ENCODE assay signal across 8 cellular contexts in the genomic region with DNA sequence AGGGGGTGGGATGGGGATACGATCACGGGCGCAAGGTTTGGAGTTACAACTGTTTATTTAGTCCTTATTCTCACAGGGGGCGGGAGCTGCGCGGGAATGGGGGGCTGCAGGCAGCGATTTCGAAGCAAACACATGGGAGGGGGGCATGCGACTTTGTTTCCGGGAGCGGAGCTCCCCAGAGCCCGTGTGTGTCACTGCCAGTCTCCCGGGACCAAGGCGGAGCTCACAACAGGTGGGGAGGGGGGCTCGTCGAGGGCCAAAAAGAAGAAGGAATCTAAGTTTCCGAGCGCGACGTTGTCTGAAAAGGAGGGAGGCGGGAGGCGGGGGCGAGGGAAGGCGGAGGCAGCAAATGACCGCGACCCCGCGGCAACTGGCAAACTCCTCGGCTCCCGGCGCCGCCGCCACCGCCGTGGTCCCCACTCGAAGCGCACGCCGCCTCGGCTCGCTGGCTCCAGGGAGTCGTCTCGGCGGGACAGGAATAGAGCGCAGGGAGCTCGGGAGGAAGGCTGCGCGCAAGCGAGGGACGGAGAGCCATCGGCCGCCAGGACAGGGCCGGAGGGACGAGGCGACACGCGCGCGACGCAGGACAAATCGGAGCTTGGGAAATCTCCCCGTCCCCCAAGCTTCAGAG. TPM values are rescaled to one million over a fixed set of nuclear protein-coding genes. Genes with fewer than 3 reads are reported as not detected.
DNase-seq lines count a peak whose midpoint lies in the region; ATAC-seq and TF ChIP-seq lines count a peak whose summit lies in the region.

No MANE protein-coding gene starts in this region.

- H3K4me1 ChIP-seq in OCI-LY3 (ENCODE audit: low read length): peaks cover 40% of the 10 kb centered on the region

- H3K27ac ChIP-seq in OCI-LY3 (ENCODE audit: low read length): no peak overlapping the region

- H3K9me3 ChIP-seq in OCI-LY3 (ENCODE audit: insufficient read depth, low read length): no peaks in the 10 kb centered on the region

- H3K4me3 Mint-ChIP-seq in activated T-helper 2 cell treated with anti-CD3 and anti-CD28 coated beads, Interferon-gamma antibody, Interleukin-2, Interleukin-4, amounts not matched to agents 10 μg/mL and 5 μg/mL and 100 μg/mL, durations not matched to agents 14 hours and 24 hours and 36 hours (ENCODE audit: low read depth): peak overlapping the region; percentile 91
- peak overlapping the region; percentile 97 to 100 (median 99) for H3K4me3 Mint-ChIP-seq in naive B cell

- peak; percentile 44 to 46 for ATAC-seq in naive B cell (ENCODE audit: low read depth in 2 of 2)
- peak; percentile 20 for ATAC-seq in stimulated activated naive CD8-positive, alpha-beta T cell treated with anti-CD3 and anti-CD28 coated beads, Interleukin-15, Interleukin-2, amounts not matched to agents 100 U/mL and 50 U/mL, for 24 hours

- peak overlapping the region; percentile 88 for H3K4me3 ChIP-seq in OCI-LY3 (ENCODE audit: low read length)
- peak overlapping the region; percentile 72 for H3K4me3 ChIP-seq in fibroblast of pulmonary artery (replicated peaks; ENCODE audit: low read depth, low read length)

- peak overlapping the region; percentile 98 for H3K4me2 ChIP-seq in OCI-LY3 (ENCODE audit: low read length)

- H3K27ac Mint-ChIP-seq in activated T-helper 2 cell treated with anti-CD3 and anti-CD28 coated beads, Interferon-gamma antibody, Interleukin-2, Interleukin-4, amounts not matched to agents 10 μg/mL and 5 μg/mL and 100 μg/mL, durations not matched to agents 14 hours and 24 hours and 36 hours: peak overlapping the region; percentile 95
- H3K27ac Mint-ChIP-seq in naive B cell: peak overlapping the region; percentile 97 to 100 (median 99)

- H3K27me3 Mint-ChIP-seq in activated T-helper 2 cell treated with anti-CD3 and anti-CD28 coated beads, Interferon-gamma antibody, Interleukin-2, Interleukin-4, amounts not matched to agents 10 μg/mL and 5 μg/mL and 100 μg/mL, durations not matched to agents 14 hours and 24 hours and 36 hours (ENCODE audit: low read depth): no peaks in the 10 kb centered on the region
- H3K27me3 Mint-ChIP-seq in naive B cell: no peaks in the 10 kb centered on the region

- intact Hi-C loops in activated T-helper 2 cell treated with anti-CD3 and anti-CD28 coated beads, Interferon-gamma antibody, Interleukin-2, Interleukin-4, amounts not matched to agents 10 μg/mL and 5 μg/mL and 100 μg/mL, durations not matched to agents 14 hours and 24 hours and 36 hours (cut with micrococcal nuclease): loop anchor here (2.0 to 5.0 kb wide), 5 partner anchors 85 to 1265 kb away; partner anchors contain the start of gene SHQ1

- H3K9me3 Mint-ChIP-seq in activated T-helper 2 cell treated with anti-CD3 and anti-CD28 coated beads, Interferon-gamma antibody, Interleukin-2, Interleukin-4, amounts not matched to agents 10 μg/mL and 5 μg/mL and 100 μg/mL, durations not matched to agents 14 hours and 24 hours and 36 hours: no peaks in the 10 kb centered on the region
- H3K9me3 Mint-ChIP-seq in naive B cell: no peaks in the 10 kb centered on the region

- peak overlapping the region; percentile 82 for H2AFZ ChIP-seq in OCI-LY3 (ENCODE audit: low read depth, low read length)

- DNase-seq in GM20000 (ENCODE audit: low spot score) (peak; percentile 33), fibroblast of pulmonary artery (ENCODE audit: low read depth) (no peak), naive B cell (peak; percentile 81), NCI-H446 treated with DMSO at 0.1 percent for 48 hours (lab: John Stamatoyannopoulos, UW) (no peak), NCI-H2107 treated with DMSO at 0.1 percent for 48 hours (lab: John Stamatoyannopoulos, UW; ENCODE audit: unreplicated experiment) (no peak)
- peak; percentile 27 for DNase-seq in activated T-helper 2 cell treated with anti-CD3 and anti-CD28 coated beads, Interferon-gamma antibody, Interleukin-2, Interleukin-4, amounts not matched to agents 10 μg/mL and 5 μg/mL and 100 μg/mL, durations not matched to agents 14 hours and 24 hours and 36 hours (ENCODE audit: low spot score)
- DNase-seq in stimulated activated naive CD8-positive, alpha-beta T cell treated with anti-CD3 and anti-CD28 coated beads, Interleukin-15, Interleukin-2, amounts not matched to agents 100 U/mL and 50 U/mL, for 24 hours: peak; percentile 73

- TF ChIP-seq CTCF in GM20000 (IDR thresholded peaks at IDR 0.05; ENCODE audit: extremely low read depth, missing control alignments) (no peak), OCI-LY3 (IDR thresholded peaks at IDR 0.05; ENCODE audit: low read depth, low read length) (no peak), fibroblast of pulmonary artery (IDR thresholded peaks at IDR 0.05; ENCODE audit: low read length, missing control alignments) (no peak)

- H3K36me3 ChIP-seq in OCI-LY3 (replicated peaks; ENCODE audit: low read depth, low read length): no peaks in the 10 kb centered on the region

- H3K36me3 Mint-ChIP-seq in activated T-helper 2 cell treated with anti-CD3 and anti-CD28 coated beads, Interferon-gamma antibody, Interleukin-2, Interleukin-4, amounts not matched to agents 10 μg/mL and 5 μg/mL and 100 μg/mL, durations not matched to agents 14 hours and 24 hours and 36 hours (ENCODE audit: low read depth): peaks cover 17% of the 10 kb centered on the region
- peaks cover 0 to 9% of the 10 kb centered on the region in 2 donors for H3K36me3 Mint-ChIP-seq in naive B cell

- no peaks in the 10 kb centered on the region for H4K20me1 ChIP-seq in OCI-LY3 (ENCODE audit: insufficient read depth, low read length)

- H3K79me2 ChIP-seq in OCI-LY3 (ENCODE audit: low read length): no peaks in the 10 kb centered on the region

- peaks cover 50% of the 10 kb centered on the region for H3K27me3 ChIP-seq in OCI-LY3 (ENCODE audit: low read depth, low read length)

- H3K9ac ChIP-seq in OCI-LY3 (ENCODE audit: low read length): peak overlapping the region; percentile 68

- peaks cover 59% of the 10 kb centered on the region for H3K4me1 Mint-ChIP-seq in activated T-helper 2 cell treated with anti-CD3 and anti-CD28 coated beads, Interferon-gamma antibody, Interleukin-2, Interleukin-4, amounts not matched to agents 10 μg/mL and 5 μg/mL and 100 μg/mL, durations not matched to agents 14 hours and 24 hours and 36 hours (ENCODE audit: low read depth)
- peaks cover 31 to 65% (median 56%) of the 10 kb centered on the region in 3 donors for H3K4me1 Mint-ChIP-seq in naive B cell

RNA-seq across cellular contexts. Expression of gene FOXP1, which starts 1.4 kb away (rescaled TPM):
- total RNA-seq in activated T-helper 2 cell treated with anti-CD3 and anti-CD28 coated beads, Interferon-gamma antibody, Interleukin-2, Interleukin-4, amounts not matched to agents 10 μg/mL and 5 μg/mL and 100 μg/mL, durations not matched to agents 14 hours and 24 hours and 36 hours: 132 and 138 TPM in 2 replicates
- 100 to 1,000 TPM; 441 to 620 (median 523) TPM for polyA plus RNA-seq in naive B cell (ENCODE audit: low read depth in 6 of 6)

Comparison
In these comparisons a context has a peak if more than half of its experiments do, and no peak if none do; other contexts are left out.
1. DNase-seq: peak in GM20000 (single experiment), activated T-helper 2 cell treated with anti-CD3 and anti-CD28 coated beads, Interferon-gamma antibody, Interleukin-2, Interleukin-4, amounts not matched to agents 10 μg/mL and 5 μg/mL and 100 μg/mL, durations not matched to agents 14 hours and 24 hours and 36 hours (single experiment), naive B cell (single experiment) and stimulated activated naive CD8-positive, alpha-beta T cell treated with anti-CD3 and anti-CD28 coated beads, Interleukin-15, Interleukin-2, amounts not matched to agents 100 U/mL and 50 U/mL, for 24 hours (single experiment); none in fibroblast of pulmonary artery (single experiment), NCI-H446 treated with DMSO at 0.1 percent for 48 hours (single experiment) and NCI-H2107 treated with DMSO at 0.1 percent for 48 hours (single experiment).